In genomic region chr14:101521978-101522377, GRCh38 we compare ENCODE assay signal across 8 cellular contexts. TPM values are rescaled to one million over a fixed set of nuclear protein-coding genes. Genes with fewer than 3 reads are reported as not detected.
"Had no signal": no experiment of that assay in that cellular context is flagged by ENCODE, and none has a peak within 500 bp of the region (broad histone marks: within the 10 kb centered on the region; RNA-seq: fewer than 3 reads in every experiment).

No MANE protein-coding gene starts in this region.

- H3K4me3 Mint-ChIP-seq: H9 had no signal

- ATAC-seq: K562 had no signal

- DNase-seq: GOT3, H9, HCEC 1CT, IMR-90, KG1 had no signal

- H3K27ac Mint-ChIP-seq: H9 had no signal

- H3K4me3 ChIP-seq: K562 had no signal

- FAIRE-seq: H54, HTR-8/SVneo, K562 had no signal

RNA-seq across cellular contexts. Expression of gene DIO3, which starts 39.3 kb away (rescaled TPM):
- total RNA-seq: H9, IMR-90, K562 had no signal
- polyA plus RNA-seq: IMR-90, K562 had no signal
